Comparison of ENCODE assay signal across 21 cellular contexts in genomic region chr2:7373156-7373555, GRCh38.
"Had no signal": no experiment of that assay in that cellular context is flagged by ENCODE, and none has a peak within 500 bp of the region (broad histone marks: within the 10 kb centered on the region; RNA-seq: fewer than 3 reads in every experiment).

No MANE protein-coding gene starts in this region.

- H3K9me3 ChIP-seq: SJCRH30 had no signal

- DNase-seq: KBM-7; MV-4-11; NCI-H1048; NCI-H1105; NCI-H1417; NCI-H1436 treated with DMSO at 0.1 percent for 48 hours; NCI-H1694; NCI-H187 treated with DMSO at 0.1 percent for 48 hours; NCI-H2029 treated with DMSO at 0.1 percent for 48 hours; NCI-H2171 treated with DMSO at 0.1 percent for 48 hours; NCI-H524; NCI-H526 treated with DMSO at 0.1 percent for 48 hours; NCI-H748 treated with DMSO at 0.1 percent for 48 hours; NK-92 treated with Interleukin-12 subunit alpha and Interleukin-12 subunit beta, amount 100 ng/mL, for 24 hours; PC-3; SHP77 treated with DMSO at 0.1 percent for 48 hours; SJCRH30 had no signal

- H3K4me3 ChIP-seq: SJCRH30 had no signal

- H3K36me3 ChIP-seq: SJCRH30 had no signal

- ATAC-seq: Panc1, PC-3, SK-N-SH treated with all-trans-retinoic acid at 6 μM for 48 hours had no signal

- H3K27ac ChIP-seq: HL-60, RWPE1, SJCRH30 had no signal

- H3K27me3 ChIP-seq: SJCRH30 had no signal
